ENCODE assay signal across 23 cellular contexts in the genomic region with DNA sequence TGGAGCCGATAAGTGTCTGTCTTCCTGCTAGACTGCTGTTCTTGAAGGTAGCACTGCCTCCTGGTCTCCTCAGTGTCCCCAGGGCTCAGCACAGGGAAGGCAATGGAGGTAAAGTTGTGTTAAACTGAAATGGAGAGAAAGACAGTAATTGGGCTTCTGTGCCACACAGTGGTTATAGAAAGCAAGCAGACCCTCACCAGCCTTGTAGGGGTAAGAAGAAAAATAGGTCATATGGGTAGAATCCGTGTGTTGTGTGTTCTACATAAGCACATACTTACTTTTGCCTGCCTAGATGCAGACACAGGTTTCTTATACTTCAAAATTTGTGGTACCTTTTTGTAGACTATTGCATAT. TPM values are rescaled to one million over a fixed set of nuclear protein-coding genes. Genes with fewer than 3 reads are reported as not detected.
DNase-seq lines count a peak whose midpoint lies in the region; ATAC-seq and TF ChIP-seq lines count a peak whose summit lies in the region.
"Had no signal": no experiment of that assay in that cellular context is flagged by ENCODE, and none has a peak within 500 bp of the region (broad histone marks: within the 10 kb centered on the region; RNA-seq: fewer than 3 reads in every experiment).

No MANE protein-coding gene starts in this region.

- H4K20me1 ChIP-seq in Karpas-422 (ENCODE audit: insufficient read depth, low read depth, low read length) = peaks cover 50% of the 10 kb centered on the region

- no peak overlapping the region for H2AFZ ChIP-seq in Karpas-422 (ENCODE audit: low read length)

- no peaks in the 10 kb centered on the region for H3K9me3 ChIP-seq in Karpas-422 (ENCODE audit: low read length)
- H3K9me3 ChIP-seq: Caco-2, gastroesophageal sphincter, right atrium auricular region, vagina had no signal

- no peak for TF ChIP-seq CTCF in activated B cell treated with CpG ODN at 0.5 μM for 24 hours (IDR thresholded peaks at IDR 0.05)

- POLR2A ChIA-PET in activated B cell treated with CpG ODN at 0.5 μM for 24 hours (lab: Charles Lee) = no interaction called here

- CTCF ChIA-PET in activated B cell treated with CpG ODN at 0.5 μM for 24 hours (lab: Charles Lee) = no interaction called here

- no peak overlapping the region for H3K4me2 ChIP-seq in Karpas-422 (ENCODE audit: low read depth, low read length, poor library complexity, severe bottlenecking)

- H3K27ac ChIP-seq in Karpas-422 (ENCODE audit: low read length) = no peak overlapping the region
- H3K27ac ChIP-seq: gastroesophageal sphincter, right atrium auricular region, vagina had no signal

- intact Hi-C loops in activated B cell treated with CpG ODN at 0.5 μM for 24 hours (cut with micrococcal nuclease) = no loop called here

- H3K27me3 ChIP-seq in Karpas-422 (ENCODE audit: low read length) = no peaks in the 10 kb centered on the region
- H3K27me3 ChIP-seq: gastroesophageal sphincter, right atrium auricular region, vagina had no signal

- peaks cover 7% of the 10 kb centered on the region for H3K79me2 ChIP-seq in Karpas-422 (ENCODE audit: low read length)

- peaks cover 5% of the 10 kb centered on the region for H3K9me3 Mint-ChIP-seq in activated naive CD4-positive, alpha-beta T cell treated with anti-CD3 and anti-CD28 coated beads, Interleukin-2, amount 50 U/mL, for 24 hours
- peaks cover 3% of the 10 kb centered on the region for H3K9me3 Mint-ChIP-seq in activated B cell treated with CpG ODN at 0.5 μM for 24 hours
- no peaks in the 10 kb centered on the region for H3K9me3 Mint-ChIP-seq in effector memory CD8-positive, alpha-beta T cell
- H3K9me3 Mint-ChIP-seq: dendritic cell treated with granulocyte-macrophage colony-stimulating factor and Interleukin-4, amounts not matched to agents 40 ng/mL and 50 ng/mL, for 4 days had no signal

- no peak overlapping the region for H3K4me3 ChIP-seq in Karpas-422 (ENCODE audit: low read length)
- H3K4me3 ChIP-seq: gastroesophageal sphincter, right atrium auricular region, vagina had no signal

- no peaks in the 10 kb centered on the region for H3K4me1 ChIP-seq in Karpas-422 (ENCODE audit: low read length)
- H3K4me1 ChIP-seq: Caco-2, gastroesophageal sphincter, right atrium auricular region had no signal

- no peaks in the 10 kb centered on the region for H3K9me2 ChIP-seq in Karpas-422 (replicated peaks; ENCODE audit: insufficient read depth, low read length)

- DNase-seq in activated naive CD4-positive, alpha-beta T cell (lab: John Stamatoyannopoulos, UW) = no peak
- DNase-seq in activated B cell treated with CpG ODN at 0.5 μM for 24 hours = no peak
- DNase-seq in effector memory CD8-positive, alpha-beta T cell = no peak
- DNase-seq in mucosa of gallbladder (ENCODE audit: low spot score) = no peak
- no peak for DNase-seq in Karpas-422
- DNase-seq: activated CD4-positive, alpha-beta T cell treated with anti-CD3 and anti-CD28 coated beads, Interleukin-2, amount 50 U/mL, for 1 hour; erythroblast; MM.1S; NCI-H1694 treated with DMSO at 0.1 percent for 48 hours; NCI-H446; NK-92 treated with Interleukin-12 subunit alpha and Interleukin-12 subunit beta, amount 100 ng/mL, for 24 hours; occipital lobe; Right ventricle myocardium superior; T1000 had no signal

- peak overlapping the region; percentile 99 for H3K27ac Mint-ChIP-seq in activated naive CD4-positive, alpha-beta T cell treated with anti-CD3 and anti-CD28 coated beads, Interleukin-2, amount 50 U/mL, for 24 hours
- H3K27ac Mint-ChIP-seq in activated B cell treated with CpG ODN at 0.5 μM for 24 hours = peak overlapping the region; percentile 74
- peak overlapping the region; percentile 94 to 99 for H3K27ac Mint-ChIP-seq in effector memory CD8-positive, alpha-beta T cell
- H3K27ac Mint-ChIP-seq: dendritic cell treated with granulocyte-macrophage colony-stimulating factor and Interleukin-4, amounts not matched to agents 40 ng/mL and 50 ng/mL, for 4 days had no signal

- no peak for ATAC-seq in activated B cell treated with CpG ODN at 0.5 μM for 24 hours (ENCODE audit: low read depth)
- no peak for ATAC-seq in effector memory CD8-positive, alpha-beta T cell (replicated peaks)
- ATAC-seq in HG03159 (IDR thresholded peaks at IDR 0.05; ENCODE audit: unreplicated experiment) = no peak
- ATAC-seq in GM19328 (IDR thresholded peaks at IDR 0.05; ENCODE audit: unreplicated experiment) = no peak
- ATAC-seq: gastroesophageal sphincter had no signal

- H3K4me1 Mint-ChIP-seq in activated naive CD4-positive, alpha-beta T cell treated with anti-CD3 and anti-CD28 coated beads, Interleukin-2, amount 50 U/mL, for 24 hours = peaks cover 92% of the 10 kb centered on the region
- peaks cover 76% of the 10 kb centered on the region for H3K4me1 Mint-ChIP-seq in activated B cell treated with CpG ODN at 0.5 μM for 24 hours
- H3K4me1 Mint-ChIP-seq in effector memory CD8-positive, alpha-beta T cell (ENCODE audit: low read depth in 2 of 2) = peaks cover 67 to 77% of the 10 kb centered on the region in 2 donors

- H3K27me3 Mint-ChIP-seq in activated naive CD4-positive, alpha-beta T cell treated with anti-CD3 and anti-CD28 coated beads, Interleukin-2, amount 50 U/mL, for 24 hours = no peaks in the 10 kb centered on the region
- H3K27me3 Mint-ChIP-seq in activated B cell treated with CpG ODN at 0.5 μM for 24 hours = no peaks in the 10 kb centered on the region
- no peaks in the 10 kb centered on the region for H3K27me3 Mint-ChIP-seq in effector memory CD8-positive, alpha-beta T cell
- H3K27me3 Mint-ChIP-seq: dendritic cell treated with granulocyte-macrophage colony-stimulating factor and Interleukin-4, amounts not matched to agents 40 ng/mL and 50 ng/mL, for 4 days had no signal

- H3K36me3 ChIP-seq in Karpas-422 (ENCODE audit: insufficient read depth, low read length) = peaks cover 40% of the 10 kb centered on the region
- H3K36me3 ChIP-seq: gastroesophageal sphincter, right atrium auricular region, vagina had no signal

- H3K36me3 Mint-ChIP-seq in activated naive CD4-positive, alpha-beta T cell treated with anti-CD3 and anti-CD28 coated beads, Interleukin-2, amount 50 U/mL, for 24 hours = peaks cover 30% of the 10 kb centered on the region
- H3K36me3 Mint-ChIP-seq in activated B cell treated with CpG ODN at 0.5 μM for 24 hours (ENCODE audit: low read depth) = peaks cover 56% of the 10 kb centered on the region
- H3K36me3 Mint-ChIP-seq in effector memory CD8-positive, alpha-beta T cell (ENCODE audit: insufficient read depth) = peaks cover 87% of the 10 kb centered on the region
- H3K36me3 Mint-ChIP-seq: brain had no signal

- H3K9ac ChIP-seq in Karpas-422 (ENCODE audit: low read length) = no peak overlapping the region

- H3K4me3 Mint-ChIP-seq in activated naive CD4-positive, alpha-beta T cell treated with anti-CD3 and anti-CD28 coated beads, Interleukin-2, amount 50 U/mL, for 24 hours = peak overlapping the region; percentile 59
- H3K4me3 Mint-ChIP-seq in activated B cell treated with CpG ODN at 0.5 μM for 24 hours = no peak overlapping the region
- H3K4me3 Mint-ChIP-seq in effector memory CD8-positive, alpha-beta T cell = peak overlapping the region; percentile 59 to 65
- H3K4me3 Mint-ChIP-seq: brain; dendritic cell treated with granulocyte-macrophage colony-stimulating factor and Interleukin-4, amounts not matched to agents 40 ng/mL and 50 ng/mL, for 4 days had no signal

RNA-seq across cellular contexts. Expression of a gene that starts 49.7 kb away (rescaled TPM):
- total RNA-seq in activated B cell treated with CpG ODN at 0.5 μM for 24 hours (174 and 183 TPM in 2 replicates), mucosa of gallbladder (7.9 TPM)
- 39.5 and 68.4 TPM in 2 replicates for total RNA-seq in Karpas-422 (2014; rRNA removed; shearing (Covaris generic); ENCODE audit: low replicate concordance)
- total RNA-seq: Caco-2 had no signal
